8 cellular contexts compared by ENCODE assay signal in genomic region chr6:31158863-31159855, GRCh38. TPM values are rescaled to one million over a fixed set of nuclear protein-coding genes. Genes with fewer than 3 reads are reported as not detected.
A peak's percentile ranks its signal among the peaks of the same experiment; 100 is the strongest.
DNase-seq lines count a peak whose midpoint lies in the region; ATAC-seq and TF ChIP-seq lines count a peak whose summit lies in the region.

No MANE protein-coding gene starts in this region.

- peaks cover 28 to 59% (median 54%) of the 10 kb centered on the region in 3 experiments; a peak in 6 of 7 replicates for H3K36me3 Mint-ChIP-seq in H9 (ENCODE audit: insufficient read depth in 1 of 3, low read depth in 3 of 3)
- peaks cover 0 to 15% (median 11%) of the 10 kb centered on the region in 3 donors for H3K36me3 Mint-ChIP-seq in naive thymus-derived CD8-positive, alpha-beta T cell

- peak overlapping the region; percentile 93 for H3K4me2 ChIP-seq in H9 (ENCODE audit: insufficient read depth, insufficient read length, low read length)

- H3K9ac ChIP-seq in H9 (ENCODE audit: extremely low read depth, insufficient read length, low read length) = peak overlapping the region; percentile 2
- H3K9ac ChIP-seq in SK-N-MC (ENCODE audit: insufficient read length) = peak overlapping the region; percentile 80

- H3K4ac ChIP-seq in H9 (ENCODE audit: low read depth, low read length) = no peak overlapping the region

- peak overlapping the region; percentile 92 for H3K4me3 Mint-ChIP-seq in H9
- peak overlapping the region; percentile 83 to 100 (median 93) for H3K4me3 Mint-ChIP-seq in naive thymus-derived CD8-positive, alpha-beta T cell

- no peak overlapping the region for H3K18ac ChIP-seq in H9 (ENCODE audit: insufficient read length, low read depth, low read length)

- no peak overlapping the region for H4K8ac ChIP-seq in H9 (replicated peaks; ENCODE audit: insufficient read length, low read depth, low read length)

- peaks cover 14% of the 10 kb centered on the region for H3K23me2 ChIP-seq in H9 (ENCODE audit: insufficient read length, low read depth, low read length, poor library complexity, severe bottlenecking)

- H2BK120ac ChIP-seq in H9 (ENCODE audit: low read depth, low read length, poor library complexity, severe bottlenecking) = no peak overlapping the region

- H3K9me3 ChIP-seq in H9 (ENCODE audit: control insufficient read depth, low read depth, low read length) = no peaks in the 10 kb centered on the region
- no peaks in the 10 kb centered on the region for H3K9me3 ChIP-seq in SK-N-MC (ENCODE audit: low read depth, low read length)

- peaks cover 2% of the 10 kb centered on the region; the same call in 1 of the 2 replicates for H3K27me3 Mint-ChIP-seq in H9 (ENCODE audit: low read depth)
- no peaks in the 10 kb centered on the region for H3K27me3 Mint-ChIP-seq in naive thymus-derived CD8-positive, alpha-beta T cell

- H2BK15ac ChIP-seq in H9 (ENCODE audit: low read depth, low read length) = no peak overlapping the region

- no peak for ATAC-seq in naive thymus-derived CD8-positive, alpha-beta T cell
- no peak for ATAC-seq in GM19452 (IDR thresholded peaks at IDR 0.05; ENCODE audit: unreplicated experiment)
- ATAC-seq in left lobe of liver = no peak

- H2BK12ac ChIP-seq in H9 (ENCODE audit: insufficient read length, low read depth, low read length) = no peak overlapping the region

- H3K27ac Mint-ChIP-seq in H9 = peak overlapping the region in 2 of 3 experiments; percentile 41 to 94; a peak in 4 of 7 replicates
- H3K27ac Mint-ChIP-seq in naive thymus-derived CD8-positive, alpha-beta T cell = peak overlapping the region in 9 of 10 donors; percentile 31 to 96 (median 85)

- H2BK20ac ChIP-seq in H9 (ENCODE audit: low read depth, low read length, poor library complexity, severe bottlenecking) = no peak overlapping the region

- H3K27ac ChIP-seq in H9 (ENCODE audit: insufficient read length, low read depth, low read length) = no peak overlapping the region
- no peak overlapping the region for H3K27ac ChIP-seq in SK-N-MC
- peak overlapping the region in 8 of 59 donors; percentile 9 to 77 (median 62) for H3K27ac ChIP-seq in dorsolateral prefrontal cortex

- intact Hi-C loops in dorsolateral prefrontal cortex (cut with DNase I) = loop anchor here (2.0 to 10.0 kb wide), 3 partner anchors 33 to 584 kb away; partner anchors contain the start of gene ABCF1 (in 1 of the 2)

- H4K91ac ChIP-seq in H9 (ENCODE audit: insufficient read length, low read depth, low read length) = no peak overlapping the region

- no peak overlapping the region for H3T11ph ChIP-seq in H9 (ENCODE audit: low read length)

- no peaks in the 10 kb centered on the region for H3K79me1 ChIP-seq in H9 (ENCODE audit: insufficient read depth, low read depth, low read length, poor library complexity, severe bottlenecking)

- H3K4me3 ChIP-seq in SK-N-MC (peak overlapping the region; percentile 91), dorsolateral prefrontal cortex (peak overlapping the region; percentile 60 to 93 (median 79))

- no peak overlapping the region for H3K14ac ChIP-seq in H9 (ENCODE audit: insufficient read depth, low read length)

- peaks cover 19% of the 10 kb centered on the region; the same call in 1 of the 2 replicates for H3K36me3 ChIP-seq in SK-N-MC (ENCODE audit: insufficient read depth, low read length)

- WGBS in H9 (ENCODE audit: extremely low coverage, insufficient read length, low lambda C conversion rate) = no CpG with 5 or more reads among the region's 35 CpGs

- H4K20me1 ChIP-seq in H9 (ENCODE audit: control insufficient read depth, insufficient read depth, insufficient read length) = no peaks in the 10 kb centered on the region

- no peak overlapping the region for H3K56ac ChIP-seq in H9 (ENCODE audit: insufficient read length, low read depth, low read length)

- peaks cover 35 to 47% of the 10 kb centered on the region in 2 experiments for H3K4me1 Mint-ChIP-seq in H9
- peaks cover 15 to 31% (median 24%) of the 10 kb centered on the region in 4 donors for H3K4me1 Mint-ChIP-seq in naive thymus-derived CD8-positive, alpha-beta T cell

- H3K4me1 ChIP-seq in H9 (ENCODE audit: insufficient read depth, low read length) = peaks cover 11% of the 10 kb centered on the region; the same call in 1 of the 2 replicates

- DNase-seq in DMS79 treated with DMSO at 0.1 percent for 48 hours (lab: John Stamatoyannopoulos, UW) = peak; percentile 54
- peak; percentile 78 for DNase-seq in H9
- DNase-seq in SK-N-MC (ENCODE audit: low read depth, low spot score) = no peak
- no peak for DNase-seq in dorsolateral prefrontal cortex
- peak in 1 of 10 donors; percentile 24 for DNase-seq in naive thymus-derived CD8-positive, alpha-beta T cell
- DNase-seq in C1 segment of cervical spinal cord (lab: John Stamatoyannopoulos, UW) = no peak
- no peak for DNase-seq in left lobe of liver (ENCODE audit: low spot score)

- H3K79me2 ChIP-seq in H9 (ENCODE audit: insufficient read depth, low read length) = no peaks in the 10 kb centered on the region

- no peak overlapping the region for H2AFZ ChIP-seq in H9 (ENCODE audit: low read length)

- no peak overlapping the region for H2BK5ac ChIP-seq in H9 (ENCODE audit: insufficient read length, low read length)

- H3K9me3 Mint-ChIP-seq in H9 = no peaks in the 10 kb centered on the region
- no peaks in the 10 kb centered on the region for H3K9me3 Mint-ChIP-seq in naive thymus-derived CD8-positive, alpha-beta T cell

- peak; percentile 54 for TF ChIP-seq CTCF in H9 (conservative IDR thresholded peaks at IDR 0.05)
- no peak for TF ChIP-seq CTCF in dorsolateral prefrontal cortex (IDR thresholded peaks at IDR 0.05 in 54 of 56, conservative IDR thresholded peaks at IDR 0.05 in 2 of 56; ENCODE audit: low read depth in 1 of 56, partially characterized antibody in 56 of 56)

- H3K23ac ChIP-seq in H9 (ENCODE audit: insufficient read length, low read depth, low read length) = no peak overlapping the region

- POLR2A ChIA-PET in naive thymus-derived CD8-positive, alpha-beta T cell (lab: Charles Lee) = interaction anchor here (0.6 to 2.0 kb wide), 9 partner anchors 9 to 207 kb away, joined by 3 to 12 read pairs (median 5); no protein-coding TSS in a partner anchor

- no peak overlapping the region for H4K5ac ChIP-seq in H9 (ENCODE audit: insufficient read length, low read depth, low read length)

- H3K27me3 ChIP-seq in H9 (ENCODE audit: insufficient read depth, low read length) (no peaks in the 10 kb centered on the region), dorsolateral prefrontal cortex (no peaks in the 10 kb centered on the region)

- H2AK5ac ChIP-seq in H9 (ENCODE audit: insufficient read length, low read length) = no peak overlapping the region

RNA-seq across cellular contexts. Expression of gene TCF19, which starts 0.8 kb away (rescaled TPM):
- 15.0 and 16.5 TPM in 2 replicates for total RNA-seq in H9 (2021)
- 1 to 10 TPM in 119 of 120 experiments, under 1 TPM in 1; 0.80 to 6.6 (median 2.3) TPM for total RNA-seq in dorsolateral prefrontal cortex
- 10 to 100 TPM in 1 of 2 experiments, 1 to 10 TPM in 1; 9.3 to 10.2 TPM for total RNA-seq in naive thymus-derived CD8-positive, alpha-beta T cell
- polyA plus RNA-seq in naive thymus-derived CD8-positive, alpha-beta T cell = 1 to 10 TPM; 5.6 to 9.7 (median 8.4) TPM
- total RNA-seq in left lobe of liver = 0.45 TPM

RNA-seq across cellular contexts. Expression of gene CCHCR1, which starts 1.6 kb away (rescaled TPM):
- 42.7 and 45.5 TPM in 2 replicates for total RNA-seq in H9 (2021)
- total RNA-seq in dorsolateral prefrontal cortex = 10 to 100 TPM; 11.1 to 31.6 (median 21.7) TPM
- total RNA-seq in naive thymus-derived CD8-positive, alpha-beta T cell = 10 to 100 TPM; 36.4 to 37.8 TPM
- polyA plus RNA-seq in naive thymus-derived CD8-positive, alpha-beta T cell = 1 to 10 TPM; 6.3 to 9.2 (median 6.4) TPM
- total RNA-seq in left lobe of liver = 9.6 TPM

RNA-seq across cellular contexts. Expression of gene POU5F1, which starts 11.3 kb away (rescaled TPM):
- total RNA-seq in H9 (2021) (2,134 TPM in 2 replicates), dorsolateral prefrontal cortex (1 to 10 TPM in 37 of 120 experiments, under 1 TPM in 38, not detected in 45; 0.23 to 2.8 (median 0.97) TPM), left lobe of liver (5.0 TPM)
- 1 to 10 TPM in 1 of 2 experiments, under 1 TPM in 1; 0.85 to 1.6 TPM for total RNA-seq in naive thymus-derived CD8-positive, alpha-beta T cell
- polyA plus RNA-seq in naive thymus-derived CD8-positive, alpha-beta T cell = not detected

RNA-seq across cellular contexts. Expression of gene PSORS1C2, which starts 20.3 kb away (rescaled TPM):
- total RNA-seq in H9 (2021) (0.31 and 0.33 TPM in 2 replicates), dorsolateral prefrontal cortex (not detected), left lobe of liver (not detected)
- not detected for total RNA-seq in naive thymus-derived CD8-positive, alpha-beta T cell
- not detected for polyA plus RNA-seq in naive thymus-derived CD8-positive, alpha-beta T cell

RNA-seq across cellular contexts. Expression of gene CDSN, which starts 38.9 kb away (rescaled TPM):
- total RNA-seq in H9 (2021) = not detected in 2 replicates
- total RNA-seq in dorsolateral prefrontal cortex = not detected
- not detected for total RNA-seq in naive thymus-derived CD8-positive, alpha-beta T cell
- polyA plus RNA-seq in naive thymus-derived CD8-positive, alpha-beta T cell = not detected
- total RNA-seq in left lobe of liver = not detected

Comparison
In these comparisons a context has a peak if more than half of its experiments do, and no peak if none do; other contexts are left out.
1. DNase-seq: peak in DMS79 treated with DMSO at 0.1 percent for 48 hours (single experiment) and H9 (single experiment); none in SK-N-MC (single experiment), dorsolateral prefrontal cortex (0 of 10), C1 segment of cervical spinal cord (0 of 14) and left lobe of liver (single experiment).
2. RNA of gene POU5F1, which starts 11.3 kb away (total RNA-seq): 2,134 TPM in H9; 5.0 TPM in left lobe of liver (single experiment), 0.85 to 1.6 TPM in naive thymus-derived CD8-positive, alpha-beta T cell and 0.23 to 2.8 TPM in dorsolateral prefrontal cortex; every median in the first group is over 100 times any median in the second.